In genomic region chr4:69999420-69999819, GRCh38 we compare ENCODE assay signal across 1 cellular context.
TF ChIP-seq lines count a peak whose summit lies in the region.

No MANE protein-coding gene starts in this region.

TF ChIP-seq in GM12878, 131 proteins besides CTCF, POLR2A, EP300 and RAD21:
- TF ChIP-seq SIN3A (IDR thresholded peaks at IDR 0.05; ENCODE audit: low read depth, low read length) (no peak), BCLAF1 (IDR thresholded peaks at IDR 0.05) (no peak), ZZZ3 (IDR thresholded peaks at IDR 0.05; ENCODE audit: control insufficient read depth, insufficient read length, low read depth) (no peak), SUZ12 (IDR thresholded peaks at IDR 0.05; ENCODE audit: unreplicated experiment) (no peak), CHD2 (IDR thresholded peaks at IDR 0.05; ENCODE audit: borderline replicate concordance, low read depth, low read length) (no peak), SRF (IDR thresholded peaks at IDR 0.05; ENCODE audit: low read depth in 2 of 2, low read length in 2 of 2) (no peak), PML (IDR thresholded peaks at IDR 0.05; ENCODE audit: low read length) (no peak), MYC (IDR thresholded peaks at IDR 0.05; ENCODE audit: insufficient read depth, insufficient read length, insufficient replicate concordance, low read length, severe bottlenecking) (no peak), GABPA (IDR thresholded peaks at IDR 0.05; ENCODE audit: low read depth) (peak; percentile 62; the same call in 1 of the 2 replicates), HDAC6 (IDR thresholded peaks at IDR 0.05; ENCODE audit: unreplicated experiment) (no peak), ZBED1 (IDR thresholded peaks at IDR 0.05; ENCODE audit: borderline replicate concordance) (no peak), KDM1A (IDR thresholded peaks at IDR 0.05; ENCODE audit: borderline replicate concordance) (no peak), ZNF622 (IDR thresholded peaks at IDR 0.05) (no peak), NRF1 (conservative IDR thresholded peaks at IDR 0.05; ENCODE audit: low read depth, low read length) (no peak), SMARCA5 (IDR thresholded peaks at IDR 0.05) (no peak), FOXM1 (IDR thresholded peaks at IDR 0.05; ENCODE audit: low read depth, low read length) (peak; percentile 71; the same call in 1 of the 2 replicates), E4F1 (IDR thresholded peaks at IDR 0.05; ENCODE audit: borderline replicate concordance, partially characterized antibody) (no peak), IRF4 (IDR thresholded peaks at IDR 0.05; ENCODE audit: low read depth, low read length) (no peak), POLR2AphosphoS5 (IDR thresholded peaks at IDR 0.05; ENCODE audit: low read length) (no peak), TBL1XR1 (IDR thresholded peaks at IDR 0.05; ENCODE audit: low read depth, low read length) (no peak), MTA2 (IDR thresholded peaks at IDR 0.05; ENCODE audit: low read depth) (no peak), POLR2AphosphoS2 (IDR thresholded peaks at IDR 0.05; ENCODE audit: low read depth, low read length) (no peak), BHLHE40 (IDR thresholded peaks at IDR 0.05; ENCODE audit: borderline replicate concordance in 1 of 2, low read depth in 2 of 2, low read length in 1 of 2) (no peak), SUPT20H (IDR thresholded peaks at IDR 0.05; ENCODE audit: borderline replicate concordance, control insufficient read depth, low read depth, low read length) (no peak), ZNF274 (IDR thresholded peaks at IDR 0.05; ENCODE audit: insufficient read depth, insufficient read length) (no peak), ZSCAN29 (IDR thresholded peaks at IDR 0.05) (no peak), NFIC (IDR thresholded peaks at IDR 0.05; ENCODE audit: low read depth, low read length) (peak; percentile 91; the same call in 1 of the 2 replicates), BCL3 (IDR thresholded peaks at IDR 0.05; ENCODE audit: borderline replicate concordance, insufficient read depth, low read depth, low read length, poor library complexity, severe bottlenecking) (no peak), ZBTB40 (IDR thresholded peaks at IDR 0.05; ENCODE audit: borderline replicate concordance) (no peak), SPI1 (IDR thresholded peaks at IDR 0.05; ENCODE audit: borderline replicate concordance, insufficient read depth, low read depth, low read length) (no peak), TCF3 (IDR thresholded peaks at IDR 0.05; ENCODE audit: borderline replicate concordance, insufficient read depth, low read depth, low read length) (no peak), SKIL (IDR thresholded peaks at IDR 0.05; ENCODE audit: low read depth, poor library complexity, severe bottlenecking) (no peak), JUNB (IDR thresholded peaks at IDR 0.05) (peak; percentile 97), MEF2A (IDR thresholded peaks at IDR 0.05; ENCODE audit: insufficient read depth, low read depth, low read length) (peak; percentile 44; the same call in 1 of the 2 replicates), CHD1 (IDR thresholded peaks at IDR 0.05; ENCODE audit: low read depth, low read length) (no peak), IRF3 (IDR thresholded peaks at IDR 0.05) (no peak), REST (IDR thresholded peaks at IDR 0.05; ENCODE audit: low read depth, low read length) (no peak), ATF2 (IDR thresholded peaks at IDR 0.05; ENCODE audit: low read length) (peak; percentile 62), NBN (IDR thresholded peaks at IDR 0.05) (no peak), DPF2 (IDR thresholded peaks at IDR 0.05) (no peak), CREM (IDR thresholded peaks at IDR 0.05; ENCODE audit: low read depth) (peak; percentile 63; the same call in 1 of the 2 replicates)
